Comparison of ENCODE assay signal across 22 cellular contexts in genomic region chr4:139129206-139129605, GRCh38. TPM values are rescaled to one million over a fixed set of nuclear protein-coding genes. Genes with fewer than 3 reads are reported as not detected.
A peak's percentile ranks its signal among the peaks of the same experiment; 100 is the strongest.
DNase-seq lines count a peak whose midpoint lies in the region; FAIRE-seq and TF ChIP-seq lines count a peak whose summit lies in the region.
"Had no signal": no experiment of that assay in that cellular context is flagged by ENCODE, and none has a peak within 500 bp of the region (broad histone marks: within the 10 kb centered on the region; RNA-seq: fewer than 3 reads in every experiment).

No MANE protein-coding gene starts in this region.

- H3K4me3 ChIP-seq in bronchial epithelial cell (ENCODE audit: low read depth, low read length) (no peak overlapping the region), colonic mucosa (no peak overlapping the region)
- H3K4me3 ChIP-seq: BLaER1, MG63 had no signal

- peaks cover 5% of the 10 kb centered on the region for H3K4me1 Mint-ChIP-seq in progenitor cell of endocrine pancreas (ENCODE audit: low read depth)
- H3K4me1 Mint-ChIP-seq: CD4-positive, alpha-beta memory T cell had no signal

- H3K9me3 Mint-ChIP-seq in progenitor cell of endocrine pancreas (ENCODE audit: low read depth): no peaks in the 10 kb centered on the region

- no peaks in the 10 kb centered on the region for H3K4me1 ChIP-seq in colonic mucosa
- H3K4me1 ChIP-seq: BLaER1 had no signal

- intact Hi-C loops in colonic mucosa (cut with DNase I): no loop called here

- no peak overlapping the region for H3K9ac ChIP-seq in colonic mucosa (ENCODE audit: low read depth in 2 of 2, low read length in 2 of 2)
- H3K9ac ChIP-seq: BLaER1 had no signal

- peak; percentile 30 for DNase-seq in EH (ENCODE audit: low read depth)
- peak; percentile 6 for DNase-seq in HCEC 1CT
- DNase-seq in bronchial epithelial cell (ENCODE audit: low read depth): peak; percentile 19
- no peak for DNase-seq in progenitor cell of endocrine pancreas (ENCODE audit: low spot score, unreplicated experiment)
- no peak for DNase-seq in colonic mucosa
- no peak for DNase-seq in activated gamma-delta T cell (lab: John Stamatoyannopoulos, UW)
- DNase-seq in UCSD-AML1 (lab: John Stamatoyannopoulos, UW; ENCODE audit: unreplicated experiment): no peak
- DNase-seq: CD4-positive, alpha-beta memory T cell; H7; Karpas-422; MG63; NCI-H1048; NCI-H1436 treated with DMSO at 0.1 percent for 48 hours; NCI-H2029 treated with DMSO at 0.1 percent for 48 hours; NCI-H2171; NCI-H69 had no signal

- H3K36me3 ChIP-seq in bronchial epithelial cell (ENCODE audit: control insufficient read depth, insufficient read depth, low read length) (no peaks in the 10 kb centered on the region), colonic mucosa (no peaks in the 10 kb centered on the region)
- H3K36me3 ChIP-seq: BLaER1, MG63 had no signal

- FAIRE-seq in bronchial epithelial cell (lab: Jason Lieb, UNC): no peak
- FAIRE-seq: A204.1, HTR-8/SVneo, RCC 7860 had no signal

- H3K27ac ChIP-seq in colonic mucosa: no peak overlapping the region
- H3K27ac ChIP-seq: BLaER1, HL-60 had no signal

- H3K9me3 ChIP-seq in colonic mucosa: no peaks in the 10 kb centered on the region
- H3K9me3 ChIP-seq: BLaER1, MG63 had no signal

- H3K27me3 ChIP-seq in bronchial epithelial cell (ENCODE audit: control insufficient read depth, insufficient read depth, low read length): no peaks in the 10 kb centered on the region
- H3K27me3 ChIP-seq in colonic mucosa: no peaks in the 10 kb centered on the region
- H3K27me3 ChIP-seq: BLaER1, MG63 had no signal

- H3K27me3 Mint-ChIP-seq in progenitor cell of endocrine pancreas: no peaks in the 10 kb centered on the region
- H3K27me3 Mint-ChIP-seq: CD4-positive, alpha-beta memory T cell; IgD-negative memory B cell had no signal

- H3K27ac Mint-ChIP-seq in progenitor cell of endocrine pancreas: peak overlapping the region; percentile 53
- H3K27ac Mint-ChIP-seq: IgD-negative memory B cell had no signal

- TF ChIP-seq CTCF in bronchial epithelial cell (IDR thresholded peaks at IDR 0.05; ENCODE audit: insufficient read depth, low read length, severe bottlenecking) (no peak), progenitor cell of endocrine pancreas (IDR thresholded peaks at IDR 0.05; ENCODE audit: unreplicated experiment) (no peak), colonic mucosa (IDR thresholded peaks at IDR 0.05) (no peak)

- H3K4me3 Mint-ChIP-seq in progenitor cell of endocrine pancreas (ENCODE audit: low read depth): no peak overlapping the region
- H3K4me3 Mint-ChIP-seq: IgD-negative memory B cell had no signal

- H3K36me3 Mint-ChIP-seq in progenitor cell of endocrine pancreas (ENCODE audit: insufficient read depth): peaks cover 5% of the 10 kb centered on the region

RNA-seq across cellular contexts. Expression of gene ELF2, which starts 47.8 kb away (rescaled TPM):
- total RNA-seq in bronchial epithelial cell: 27.1 and 29.2 TPM in 2 replicates
- total RNA-seq in progenitor cell of endocrine pancreas: 51.5 and 56.5 TPM in 2 replicates
- 10 to 100 TPM; 30.0 to 40.0 TPM for total RNA-seq in colonic mucosa

Comparison
In these comparisons a context has a peak if more than half of its experiments do, and no peak if none do; other contexts are left out.
1. DNase-seq: peak in EH (single experiment), HCEC 1CT (single experiment) and bronchial epithelial cell (single experiment); none in progenitor cell of endocrine pancreas (single experiment), colonic mucosa (single experiment), activated gamma-delta T cell (single experiment) and UCSD-AML1 (single experiment).